ENCODE assay signal across 17 cellular contexts in the genomic region with DNA sequence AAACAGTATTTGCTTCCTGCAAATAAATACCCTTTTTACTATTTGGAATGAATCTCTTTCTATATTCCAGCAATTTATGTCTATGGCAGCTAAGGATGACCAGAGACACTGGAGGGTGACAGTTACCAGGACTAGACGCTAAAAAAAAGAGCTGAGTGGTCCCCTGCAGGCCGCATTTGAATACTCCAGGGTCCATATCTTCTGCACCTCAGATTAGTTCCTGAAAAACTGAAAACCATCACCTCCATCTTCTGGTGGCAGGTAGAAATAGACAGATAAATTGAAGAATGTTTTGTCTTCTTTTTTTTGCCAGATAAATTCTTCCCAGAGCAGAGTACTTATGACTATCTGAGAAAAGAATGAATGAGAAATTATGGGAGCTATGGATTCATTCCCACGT.
"Had no signal": no experiment of that assay in that cellular context is flagged by ENCODE, and none has a peak within 500 bp of the region (broad histone marks: within the 10 kb centered on the region; RNA-seq: fewer than 3 reads in every experiment).

No MANE protein-coding gene starts in this region.

- H3K27ac ChIP-seq: right atrium auricular region, tibial artery, uterus had no signal

- FAIRE-seq: small intestine had no signal

- H3K9me3 ChIP-seq: uterus had no signal

- ATAC-seq: activated CD8-positive, alpha-beta T cell treated with anti-CD3 and anti-CD28 coated beads for 36 hours; activated T-cell treated with anti-CD3 and anti-CD28 coated beads, Interleukin-2, amount 50 U/mL, for 72 hours; esophagus mucosa; left cardiac atrium; naive thymus-derived CD4-positive, alpha-beta T cell; stimulated activated effector memory CD8-positive, alpha-beta T cell treated with anti-CD3 and anti-CD28 coated beads, Interleukin-12 subunit alpha, Interleukin-12 subunit beta, amount 100 ng/mL, for 72 hours had no signal

- H3K36me3 ChIP-seq: right atrium auricular region, uterus had no signal

- H3K4me3 ChIP-seq: lung, right atrium auricular region, tibial artery, uterus had no signal

- H3K27me3 ChIP-seq: right atrium auricular region, tibial artery, uterus had no signal

- H3K4me1 ChIP-seq: uterus had no signal

- DNase-seq: activated CD4-positive, alpha-beta T cell treated with anti-CD3 and anti-CD28 coated beads for 4 hours; activated CD8-positive, alpha-beta memory T cell treated with anti-CD3 and anti-CD28 coated beads, Interleukin-2, amount 50 U/mL, for 4 hours; activated CD8-positive, alpha-beta T cell treated with anti-CD3 and anti-CD28 coated beads for 36 hours; activated naive CD8-positive, alpha-beta T cell treated with anti-CD3 and anti-CD28 coated beads, Interleukin-2, amount 10 ng/mL, durations not matched to agents 7 days and 5 days; activated T-cell treated with anti-CD3 and anti-CD28 coated beads, Interleukin-2, amount 50 U/mL, for 72 hours; anterior cingulate cortex; glutamatergic neuron; left cardiac atrium; posterior cingulate gyrus; small intestine; tibial artery; uterus had no signal
